7 cellular contexts compared by ENCODE assay signal in the genomic region with DNA sequence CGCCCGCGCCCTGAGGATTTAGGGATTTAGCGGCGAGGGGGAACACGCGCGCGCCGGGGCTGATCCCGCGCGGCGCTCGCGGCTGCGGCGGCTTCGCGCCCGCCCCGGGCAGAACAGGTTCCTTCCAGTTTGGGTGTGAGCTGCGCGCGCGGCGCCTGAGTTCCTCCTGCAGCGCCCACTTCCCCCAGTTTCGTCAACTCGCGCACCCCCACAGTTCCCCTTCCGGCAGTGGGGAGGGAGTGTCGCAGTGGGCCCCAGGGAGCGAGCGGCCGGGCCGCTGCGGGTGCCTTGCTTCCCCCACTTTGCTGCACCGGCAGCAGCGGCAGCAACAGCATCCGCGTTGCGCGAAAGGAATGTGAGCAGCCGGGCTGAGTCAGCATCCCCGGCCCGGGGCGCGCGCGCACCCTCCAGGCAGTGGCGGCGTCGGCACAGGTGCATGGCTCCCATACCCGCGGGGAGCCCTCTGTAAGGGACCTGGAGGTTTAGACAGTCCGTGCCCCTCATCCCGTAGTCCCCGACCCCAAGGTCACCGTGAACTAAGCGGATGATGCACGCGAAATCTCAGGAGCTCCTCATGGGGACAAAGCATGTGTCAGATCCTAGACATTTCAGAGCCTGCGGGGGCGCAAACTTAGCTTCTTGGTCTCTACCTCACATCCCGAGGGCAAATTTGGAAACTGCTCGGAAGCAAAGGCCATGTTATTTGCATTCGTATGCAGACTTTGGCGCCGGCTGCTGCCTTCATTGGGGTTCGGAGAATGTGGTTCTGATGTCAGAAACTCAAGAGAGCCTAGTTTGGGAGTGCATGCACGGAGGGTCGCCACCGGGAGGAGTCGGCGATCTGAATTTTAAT. TPM values are rescaled to one million over a fixed set of nuclear protein-coding genes. Genes with fewer than 3 reads are reported as not detected.
A peak's percentile ranks its signal among the peaks of the same experiment; 100 is the strongest.
DNase-seq lines count a peak whose midpoint lies in the region; ATAC-seq, FAIRE-seq and TF ChIP-seq lines count a peak whose summit lies in the region.

No MANE protein-coding gene starts in this region.

- peak; percentile 46 for ATAC-seq in HG02763 (IDR thresholded peaks at IDR 0.05; ENCODE audit: unreplicated experiment)

- intact Hi-C loops in MCF 10A (cut with micrococcal nuclease) = loop anchor here (1.0 to 5.0 kb wide), 4 partner anchors 90 to 171 kb away; no protein-coding TSS in a partner anchor

- H3K36me3 Mint-ChIP-seq in MCF 10A (ENCODE audit: insufficient read depth, unreplicated experiment) = no peaks in the 10 kb centered on the region

- no peaks in the 10 kb centered on the region for H3K27me3 Mint-ChIP-seq in MCF 10A (ENCODE audit: insufficient read depth, unreplicated experiment)

- no peaks in the 10 kb centered on the region for H3K9me3 Mint-ChIP-seq in MCF 10A (ENCODE audit: unreplicated experiment)

- no peaks in the 10 kb centered on the region for H3K4me1 Mint-ChIP-seq in MCF 10A (ENCODE audit: insufficient read depth, unreplicated experiment)

- no peak overlapping the region for H3K27ac Mint-ChIP-seq in MCF 10A (ENCODE audit: low read depth, unreplicated experiment)

- no TSS peak for BruUV-seq in MCF 10A (replicated peaks; lab: Mats Ljungman, UMichigan)

- no peak for TF ChIP-seq CTCF in MCF 10A (IDR thresholded peaks at IDR 0.05; ENCODE audit: unreplicated experiment)

- FAIRE-seq in GM18507 (lab: Jason Lieb, UNC) = peak; percentile 81

- POLR2A ChIA-PET in MCF 10A (lab: Yijun Ruan, JAX) = interaction anchor here (0.7 to 2.6 kb wide), 4 partner anchors 44 to 167 kb away, joined by 3 to 14 read pairs (median 4); partner anchors contain the start of genes AMZ2 and WIPI1

- peak overlapping the region; percentile 74 for H3K4me3 Mint-ChIP-seq in MCF 10A (ENCODE audit: unreplicated experiment)

- DNase-seq in GM18507 (ENCODE audit: extremely low spot score, insufficient read length, low read depth) (peak; percentile 85), NCI-H146 treated with DMSO at 0.1 percent for 48 hours (lab: John Stamatoyannopoulos, UW; ENCODE audit: unreplicated experiment) (peak; percentile 42), UCSD-AML1 (lab: John Stamatoyannopoulos, UW; ENCODE audit: unreplicated experiment) (peak; percentile 77), MCF 10A (ENCODE audit: unreplicated experiment) (peak; percentile 73), islet precursor cell (peak; percentile 94)
- peak; percentile 68 to 80 (median 75) for DNase-seq in stimulated activated CD4-positive, alpha-beta T cell treated with anti-CD3 and anti-CD28 coated beads, Interleukin-12 subunit alpha, Interleukin-12 subunit beta, amount 100 ng/mL, for 48 hours (ENCODE audit: low read depth in 2 of 3, low spot score in 1 of 3)

- CTCF ChIA-PET in MCF 10A (lab: Yijun Ruan, JAX) = interaction anchor here (0.6 to 2.0 kb wide), 3 partner anchors 16 to 33 kb away, joined by 3 to 5 read pairs (median 3); no protein-coding TSS in a partner anchor

RNA-seq across cellular contexts. Expression of gene ARSG, which starts 0.8 kb away (rescaled TPM):
- total RNA-seq in MCF 10A (2022) = 5.0 and 5.9 TPM in 2 replicates

RNA-seq across cellular contexts. Expression of gene SLC16A6, which starts 1.1 kb away (rescaled TPM):
- 1.4 and 1.6 TPM in 2 replicates for total RNA-seq in MCF 10A (2022)

RNA-seq across cellular contexts. Expression of gene AMZ2, which starts 44.2 kb away (rescaled TPM):
- total RNA-seq in MCF 10A (2022) = 127 and 147 TPM in 2 replicates

Comparison
In these comparisons a context has a peak if more than half of its experiments do, and no peak if none do; other contexts are left out.
1. Peak in every context shown above with its lines: DNase-seq and ATAC-seq.
2. DNase-seq: peak in every context shown above with its lines; median percentile 94 in islet precursor cell; 85 in GM18507; 77 in UCSD-AML1; 75 in stimulated activated CD4-positive, alpha-beta T cell treated with anti-CD3 and anti-CD28 coated beads, Interleukin-12 subunit alpha, Interleukin-12 subunit beta, amount 100 ng/mL, for 48 hours; 73 in MCF 10A; 42 in NCI-H146 treated with DMSO at 0.1 percent for 48 hours.